36 cellular contexts compared by ENCODE assay signal in genomic region chr19:47490847-47491246, GRCh38. TPM values are rescaled to one million over a fixed set of nuclear protein-coding genes. Genes with fewer than 3 reads are reported as not detected.
DNase-seq lines count a peak whose midpoint lies in the region; ATAC-seq and TF ChIP-seq lines count a peak whose summit lies in the region.
"Had no signal": no experiment of that assay in that cellular context is flagged by ENCODE, and none has a peak within 500 bp of the region (broad histone marks: within the 10 kb centered on the region; RNA-seq: fewer than 3 reads in every experiment).

No MANE protein-coding gene starts in this region.

- TF ChIP-seq CTCF in GM23338 (conservative IDR thresholded peaks at IDR 0.05; ENCODE audit: low read depth in 2 of 2) (no peak), GM13977 (IDR thresholded peaks at IDR 0.05; ENCODE audit: extremely low read depth, insufficient read depth, missing control alignments) (no peak)

- H3K4me1 ChIP-seq in GM23338 (ENCODE audit: insufficient read depth) = no peaks in the 10 kb centered on the region; the same call in 1 of the 2 replicates
- H3K4me1 ChIP-seq: pancreas had no signal

- no peak overlapping the region for H2AFZ ChIP-seq in GM23338

- H3K79me2 ChIP-seq in GM23338 (replicated peaks; ENCODE audit: insufficient read depth) = no peaks in the 10 kb centered on the region

- H3K27ac ChIP-seq in GM23338 (ENCODE audit: low read depth) (peak overlapping the region; percentile 63; the same call in 1 of the 2 replicates), temporal lobe (ENCODE audit: low read depth, low read length) (peak overlapping the region; percentile 56)
- H3K27ac ChIP-seq: BLaER1 treated with 17β-estradiol and CSF1 and Interleukin-3, amounts not matched to agents 10 nM and 100 nM; pancreas had no signal

- peaks cover 20% of the 10 kb centered on the region for H3K4me1 Mint-ChIP-seq in GM23338
- H3K4me1 Mint-ChIP-seq in central memory CD8-positive, alpha-beta T cell = no peaks in the 10 kb centered on the region
- H3K4me1 Mint-ChIP-seq: endodermal cell, neural crest cell had no signal

- H3K27me3 ChIP-seq in GM23338 (ENCODE audit: insufficient read depth) = no peaks in the 10 kb centered on the region
- H3K27me3 ChIP-seq: BLaER1 treated with 17β-estradiol and CSF1 and Interleukin-3, amounts not matched to agents 10 nM and 100 nM; MG63; pancreas; right atrium auricular region; tibial nerve had no signal

- H3K9me3 Mint-ChIP-seq in GM23338 = no peaks in the 10 kb centered on the region
- no peaks in the 10 kb centered on the region for H3K9me3 Mint-ChIP-seq in central memory CD8-positive, alpha-beta T cell
- H3K9me3 Mint-ChIP-seq: endodermal cell; HFFc6; neural crest cell; stimulated activated naive CD8-positive, alpha-beta T cell treated with anti-CD3 and anti-CD28 coated beads, Interleukin-15, amount 100 ng/mL, for 72 hours had no signal

- no peak; the same call in 2 of the 3 replicates for ATAC-seq in GM23338
- ATAC-seq in central memory CD8-positive, alpha-beta T cell (replicated peaks; ENCODE audit: extremely low read depth, poor library complexity, severe bottlenecking) = no peak
- ATAC-seq: left colon; pancreas; PC-3; stimulated activated naive CD8-positive, alpha-beta T cell treated with anti-CD3 and anti-CD28 coated beads, Interleukin-15, amount 100 ng/mL, for 72 hours had no signal

- H3K4me3 Mint-ChIP-seq in GM23338 = no peak overlapping the region
- H3K4me3 Mint-ChIP-seq in central memory CD8-positive, alpha-beta T cell = no peak overlapping the region
- H3K4me3 Mint-ChIP-seq: activated naive CD8-positive, alpha-beta T cell; endodermal cell; HFFc6; neural crest cell; stimulated activated naive CD8-positive, alpha-beta T cell treated with anti-CD3 and anti-CD28 coated beads, Interleukin-15, amount 100 ng/mL, for 72 hours had no signal

- H4K20me1 ChIP-seq in GM23338 (replicated peaks; ENCODE audit: insufficient read depth) = no peaks in the 10 kb centered on the region

- no peaks in the 10 kb centered on the region for H3F3A ChIP-seq in GM23338 (replicated peaks; ENCODE audit: low read depth)

- H3K27ac Mint-ChIP-seq in GM23338 = peak overlapping the region; percentile 52; the same call in 1 of the 2 replicates
- peak overlapping the region; percentile 11 for H3K27ac Mint-ChIP-seq in central memory CD8-positive, alpha-beta T cell (ENCODE audit: low read depth)
- H3K27ac Mint-ChIP-seq: endodermal cell, HFFc6 had no signal

- DNase-seq in GM23338 (ENCODE audit: low spot score) = no peak
- DNase-seq in RPMI8226 = peak; percentile 23
- DNase-seq in central memory CD8-positive, alpha-beta T cell (ENCODE audit: low spot score in 2 of 2) = no peak
- DNase-seq in GM13977 (ENCODE audit: low spot score) = no peak
- no peak for DNase-seq in NCI-H748 (lab: John Stamatoyannopoulos, UW; ENCODE audit: unreplicated experiment)
- no peak for DNase-seq in medulla oblongata (ENCODE audit: extremely low spot score)
- DNase-seq: activated CD4-positive, alpha-beta T cell treated with anti-CD3 and anti-CD28 coated beads for 4 hours; activated effector memory CD4-positive, alpha-beta T cell treated with Interleukin-2 at 50 U/mL for 16 hours; anterior cingulate cortex; DMS79 treated with DMSO at 0.1 percent for 48 hours; endodermal cell; glutamatergic neuron; GOT3; HFFc6; KG1; left colon; mesenchymal stem cell; MG63; NCI-H1105 treated with DMSO at 0.1 percent for 48 hours; NCI-H1930; NCI-H2171 treated with DMSO at 0.1 percent for 48 hours; NCI-H510A treated with DMSO at 0.1 percent for 48 hours; NK-92 treated with Interleukin-12 subunit alpha and Interleukin-12 subunit beta, amount 100 ng/mL, for 24 hours; PC-3; SHP77; stimulated activated CD4-positive, alpha-beta T cell treated with anti-CD3 and anti-CD28 coated beads, Interleukin-2, amount 100 ng/mL, for 24 hours; stimulated activated naive CD8-positive, alpha-beta T cell treated with anti-CD3 and anti-CD28 coated beads, Interleukin-15, amount 100 ng/mL, for 72 hours had no signal

- no peaks in the 10 kb centered on the region for H3K36me3 ChIP-seq in GM23338 (ENCODE audit: insufficient read depth)

- H3K27me3 Mint-ChIP-seq in GM23338 (ENCODE audit: insufficient read depth, low read depth, poor library complexity) = peaks cover 12% of the 10 kb centered on the region
- no peaks in the 10 kb centered on the region for H3K27me3 Mint-ChIP-seq in central memory CD8-positive, alpha-beta T cell
- H3K27me3 Mint-ChIP-seq: activated naive CD8-positive, alpha-beta T cell; stimulated activated naive CD8-positive, alpha-beta T cell treated with anti-CD3 and anti-CD28 coated beads, Interleukin-15, amount 100 ng/mL, for 72 hours had no signal

- no peaks in the 10 kb centered on the region for H3K9me2 ChIP-seq in GM23338 (ENCODE audit: insufficient read depth)

- no peak overlapping the region for H3K4me3 ChIP-seq in GM23338
- H3K4me3 ChIP-seq: BLaER1 treated with 17β-estradiol and CSF1 and Interleukin-3, amounts not matched to agents 10 nM and 100 nM; MG63; pancreas; right atrium auricular region; tibial nerve had no signal

- in situ Hi-C loops in GM13977 (cut with MboI; ENCODE audit: low pct_unique_long_range_greater_than_20kb, low sequenced_read_pairs, unreplicated experiment) = no loop called here

- no peak overlapping the region for H3K4me2 ChIP-seq in GM23338
- H3K4me2 ChIP-seq: BLaER1 treated with 17β-estradiol and CSF1 and Interleukin-3, amounts not matched to agents 10 nM and 100 nM had no signal

- 0 out of 3 replicates have a peak, but pooled peaks cover 3% of the 10 kb centered on the region for H3K36me3 Mint-ChIP-seq in GM23338 (ENCODE audit: low read depth)
- H3K36me3 Mint-ChIP-seq in central memory CD8-positive, alpha-beta T cell (ENCODE audit: insufficient read depth) = peaks cover 36% of the 10 kb centered on the region
- H3K36me3 Mint-ChIP-seq: activated naive CD8-positive, alpha-beta T cell had no signal

TF ChIP-seq in GM23338, 12 proteins besides CTCF, POLR2A, EP300 and RAD21:
- no peak for TF ChIP-seq EZH2phosphoT487 (IDR thresholded peaks at IDR 0.05; ENCODE audit: unreplicated experiment)
- no peak for TF ChIP-seq STAT1 (IDR thresholded peaks at IDR 0.05; ENCODE audit: unreplicated experiment)
- no peak for TF ChIP-seq JUNB (IDR thresholded peaks at IDR 0.05; ENCODE audit: unreplicated experiment)
- no peak for TF ChIP-seq REST (IDR thresholded peaks at IDR 0.05; ENCODE audit: unreplicated experiment)
- no peak for TF ChIP-seq CREB1 (CRISPR knock-in tag; IDR thresholded peaks at IDR 0.05; ENCODE audit: low read depth)

RNA-seq across cellular contexts. Expression of gene KPTN, which starts 6.8 kb away (rescaled TPM):
- 19.8 and 28.0 TPM in 2 replicates for total RNA-seq in GM23338 (2014; rRNA removed; shearing (Covaris generic))
- polyA plus RNA-seq in GM23338 (2016; fragmentation: Nextera tagmentation; extraction: Ambion mirVana) = 26.2 and 31.1 TPM in 2 replicates
- total RNA-seq in temporal lobe = 5.7 TPM

RNA-seq across cellular contexts. Expression of gene SLC8A2, which starts 19.2 kb away (rescaled TPM):
- total RNA-seq in GM23338 (2014; rRNA removed; shearing (Covaris generic)) = 10.0 and 11.6 TPM in 2 replicates
- polyA plus RNA-seq in GM23338 (2016; fragmentation: Nextera tagmentation; extraction: Ambion mirVana) = 0.86 and 1.1 TPM in 2 replicates
- total RNA-seq in temporal lobe = 37.4 TPM
- total RNA-seq: activated CD8-positive, alpha-beta memory T cell treated with anti-CD3 and anti-CD28 coated beads for 36 hours; fibroblast of villous mesenchyme; HFFc6; tibial nerve had no signal

RNA-seq across cellular contexts. Expression of gene NAPA, which starts 24.0 kb away (rescaled TPM):
- total RNA-seq in GM23338 (2014; rRNA removed; shearing (Covaris generic)) = 42.9 and 52.0 TPM in 2 replicates
- 72.1 and 74.3 TPM in 2 replicates for polyA plus RNA-seq in GM23338 (2016; fragmentation: Nextera tagmentation; extraction: Ambion mirVana)
- 34.4 TPM for total RNA-seq in temporal lobe
